Comparison of ENCODE assay signal across 8 cellular contexts in the genomic region with DNA sequence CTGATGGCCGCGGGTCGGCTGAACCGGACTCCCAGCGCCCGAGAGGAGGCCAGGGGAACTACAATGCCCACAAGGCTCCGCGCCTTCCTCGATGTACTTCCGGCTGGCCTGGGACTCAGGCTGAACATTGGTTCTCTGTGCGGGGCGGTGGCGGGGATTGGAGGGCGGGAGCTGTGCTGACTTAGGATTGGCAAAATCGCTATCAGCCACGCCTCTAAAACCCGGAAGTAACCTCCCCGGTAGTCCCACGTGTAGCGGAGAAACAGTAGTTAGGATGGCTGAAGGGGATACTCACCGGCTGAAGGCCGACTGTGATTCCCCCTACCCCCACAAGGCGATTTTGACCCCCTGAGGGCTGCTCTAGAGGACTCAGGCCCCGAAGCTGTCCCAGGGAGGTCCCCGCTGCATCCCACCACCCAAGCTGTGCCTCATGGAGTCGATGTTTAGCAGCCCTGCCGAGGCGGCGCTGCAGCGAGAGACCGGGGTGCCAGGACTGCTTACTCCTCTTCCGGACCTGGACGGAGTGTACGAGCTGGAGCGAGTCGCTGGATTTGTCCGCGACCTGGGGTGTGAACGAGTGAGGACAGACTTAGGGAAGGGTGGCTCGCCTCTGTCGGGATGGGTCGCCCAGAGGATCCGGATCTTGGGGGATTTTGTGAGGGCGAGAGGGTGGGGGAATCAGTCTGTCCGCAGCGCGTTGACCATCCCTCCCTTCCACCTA. TPM values are rescaled to one million over a fixed set of nuclear protein-coding genes. Genes with fewer than 3 reads are reported as not detected.
DNase-seq lines count a peak whose midpoint lies in the region; FAIRE-seq and TF ChIP-seq lines count a peak whose summit lies in the region.

A gene with protein sequence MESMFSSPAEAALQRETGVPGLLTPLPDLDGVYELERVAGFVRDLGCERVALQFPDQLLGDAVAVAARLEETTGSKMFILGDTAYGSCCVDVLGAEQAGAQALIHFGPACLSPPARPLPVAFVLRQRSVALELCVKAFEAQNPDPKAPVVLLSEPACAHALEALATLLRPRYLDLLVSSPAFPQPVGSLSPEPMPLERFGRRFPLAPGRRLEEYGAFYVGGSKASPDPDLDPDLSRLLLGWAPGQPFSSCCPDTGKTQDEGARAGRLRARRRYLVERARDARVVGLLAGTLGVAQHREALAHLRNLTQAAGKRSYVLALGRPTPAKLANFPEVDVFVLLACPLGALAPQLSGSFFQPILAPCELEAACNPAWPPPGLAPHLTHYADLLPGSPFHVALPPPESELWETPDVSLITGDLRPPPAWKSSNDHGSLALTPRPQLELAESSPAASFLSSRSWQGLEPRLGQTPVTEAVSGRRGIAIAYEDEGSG (plus strand): TSS at position 265 of the 721 bp plus-strand sequence. CDS start 166 bp downstream, at position 431.

- WGBS in mesendoderm (ENCODE audit: extremely low coverage, insufficient coverage, low lambda C conversion rate), result no CpG with 5 or more reads among the region's 47 CpGs

- H3K4me1 ChIP-seq in endocrine pancreas (ENCODE audit: control insufficient read depth, insufficient read depth, low read length) (peaks cover 6% of the 10 kb centered on the region), mesendoderm (ENCODE audit: control insufficient read depth, low read depth, low read length) (no peaks in the 10 kb centered on the region)

- H3K9me3 ChIP-seq in endocrine pancreas (ENCODE audit: control insufficient read depth, low read length), result no peaks in the 10 kb centered on the region

- FAIRE-seq in HTR-8/SVneo (lab: Jason Lieb, UNC), result peak; percentile 87

- no peak within 1 kb of the TSS for H3K23ac ChIP-seq in mesendoderm (ENCODE audit: low read length)

- peaks cover 3% of the 10 kb centered on the region for H3K36me3 ChIP-seq in endocrine pancreas (ENCODE audit: control insufficient read depth, insufficient read depth, low read length)
- H3K36me3 ChIP-seq in mesendoderm (ENCODE audit: control insufficient read depth, insufficient read depth, low read length), result no peaks in the 10 kb centered on the region

- H3K4me3 ChIP-seq in endocrine pancreas (ENCODE audit: control insufficient read depth, insufficient read depth, low read length), result peak within 1 kb of the TSS; percentile 60
- peak within 1 kb of the TSS; percentile 75 for H3K4me3 ChIP-seq in mesendoderm (ENCODE audit: low read length)

- no peak within 1 kb of the TSS for H2BK5ac ChIP-seq in mesendoderm (ENCODE audit: low read length)

- H3K18ac ChIP-seq in mesendoderm (ENCODE audit: low read length), result no peak within 1 kb of the TSS

- H3K4ac ChIP-seq in mesendoderm (ENCODE audit: low read depth, low read length), result no peak within 1 kb of the TSS

- no peak within 1 kb of the TSS for H3K27ac ChIP-seq in mesendoderm (ENCODE audit: low read depth, low read length)

- no peak within 1 kb of the TSS for H4K8ac ChIP-seq in mesendoderm (ENCODE audit: low read depth, low read length)

- H3K9ac ChIP-seq in endocrine pancreas (ENCODE audit: control insufficient read depth, insufficient read depth, low read length) (peak within 1 kb of the TSS; percentile 63), mesendoderm (ENCODE audit: low read length) (peak within 1 kb of the TSS; percentile 86)

- peak; percentile 99 for DNase-seq in COLO668 (lab: John Stamatoyannopoulos, UW; ENCODE audit: unreplicated experiment)
- peak; percentile 96 for DNase-seq in GM20000 (ENCODE audit: low spot score)
- peak; percentile 98 for DNase-seq in HTR-8/SVneo (ENCODE audit: insufficient read length, low spot score)
- peak; percentile 97 for DNase-seq in NOMO-1 treated with dmso at 0.1 percent for 144 hours (lab: John Stamatoyannopoulos, UW; ENCODE audit: unreplicated experiment)
- peak; percentile 68 to 91 (median 89) for DNase-seq in activated CD8-positive, alpha-beta memory T cell treated with anti-CD3 and anti-CD28 coated beads for 48 hours (ENCODE audit: low read depth in 2 of 3, low spot score in 2 of 3)
- peak; percentile 99 for DNase-seq in mesendoderm
- DNase-seq in stimulated activated CD8-positive, alpha-beta memory T cell treated with anti-CD3 and anti-CD28 coated beads, Interleukin-15, amount 100 ng/mL, for 1 hour (ENCODE audit: low read depth), result peak; percentile 93

- no peak within 1 kb of the TSS for H2BK15ac ChIP-seq in mesendoderm (replicated peaks; ENCODE audit: low read depth)

- no peak within 1 kb of the TSS for H2AK5ac ChIP-seq in mesendoderm (ENCODE audit: low read length)

- peak within 1 kb of the TSS; percentile 78 for H3K4me2 ChIP-seq in mesendoderm (ENCODE audit: low read length)

- peak within 1 kb of the TSS; percentile 90 for H3K56ac ChIP-seq in mesendoderm (ENCODE audit: low read length)

- TF ChIP-seq CTCF in GM20000 (IDR thresholded peaks at IDR 0.05; ENCODE audit: extremely low read depth, missing control alignments), result no peak

- H2BK120ac ChIP-seq in mesendoderm (ENCODE audit: low read depth, low read length), result no peak within 1 kb of the TSS

- peaks cover 9% of the 10 kb centered on the region for H3K79me2 ChIP-seq in mesendoderm (ENCODE audit: control insufficient read depth, insufficient read depth, low read length)

- H4K5ac ChIP-seq in mesendoderm (ENCODE audit: low read length), result no peak within 1 kb of the TSS

- H3K27me3 ChIP-seq in endocrine pancreas (ENCODE audit: control insufficient read depth, insufficient read depth, low read length), result no peaks in the 10 kb centered on the region
- no peaks in the 10 kb centered on the region for H3K27me3 ChIP-seq in mesendoderm (ENCODE audit: insufficient read depth, low read length, poor library complexity)

- H3K79me1 ChIP-seq in mesendoderm (ENCODE audit: low read length), result peaks cover 10% of the 10 kb centered on the region

RNA-seq across cellular contexts. Expression of the gene that starts here (rescaled TPM):
- 39.9 TPM for polyA plus RNA-seq in mesendoderm (2013, experiment 1 of 2)
- polyA plus RNA-seq in mesendoderm (2013, experiment 2 of 2), result 39.4 TPM
